In the genomic region with DNA sequence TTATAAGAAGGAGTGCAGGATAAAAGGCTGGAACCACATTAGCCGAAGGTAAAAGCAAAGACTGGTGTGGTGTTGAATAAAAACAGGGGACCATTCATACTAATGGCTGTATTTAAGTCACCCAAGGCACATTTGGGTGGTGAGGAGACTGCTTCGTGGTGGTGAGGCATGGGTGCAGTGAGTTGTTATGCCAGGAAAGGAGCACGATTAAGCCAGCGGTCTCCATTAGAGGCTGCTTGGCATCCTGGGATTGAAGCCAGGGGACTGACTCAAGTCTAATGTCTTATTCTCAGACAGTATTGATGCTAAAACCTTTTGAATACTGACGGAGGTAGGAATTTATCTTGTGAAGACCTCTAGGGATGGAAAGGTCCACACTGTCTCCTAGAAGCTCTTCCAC, we compare ENCODE assay signal across 10 cellular contexts. TPM values are rescaled to one million over a fixed set of nuclear protein-coding genes. Genes with fewer than 3 reads are reported as not detected.
DNase-seq lines count a peak whose midpoint lies in the region; ATAC-seq and TF ChIP-seq lines count a peak whose summit lies in the region.
"Had no signal": no experiment of that assay in that cellular context is flagged by ENCODE, and none has a peak within 500 bp of the region (broad histone marks: within the 10 kb centered on the region; RNA-seq: fewer than 3 reads in every experiment).

No MANE protein-coding gene starts in this region.

- no peaks in the 10 kb centered on the region for H3K27me3 Mint-ChIP-seq in progenitor cell of endocrine pancreas

- H3K36me3 ChIP-seq in DOHH2 (ENCODE audit: control insufficient read depth, low read length) = peaks cover 18% of the 10 kb centered on the region
- H3K36me3 ChIP-seq in psoas muscle (ENCODE audit: insufficient read depth in 1 of 2, low read depth in 1 of 2) = peaks cover 0 to 17% of the 10 kb centered on the region in 2 donors

- H3K9me3 Mint-ChIP-seq in progenitor cell of endocrine pancreas (ENCODE audit: low read depth) = peaks cover 10% of the 10 kb centered on the region
- H3K9me3 Mint-ChIP-seq: activated naive CD4-positive, alpha-beta T cell treated with anti-CD3 and anti-CD28 coated beads, Interleukin-2, amount 50 U/mL, for 72 hours had no signal

- intact Hi-C loops in dorsolateral prefrontal cortex (cut with DNase I) (no loop called here), psoas muscle (cut with DNase I) (no loop called here)

- H3K79me2 ChIP-seq in DOHH2 (ENCODE audit: control insufficient read depth, low read length) = peaks cover 15% of the 10 kb centered on the region

- DNase-seq in dorsolateral prefrontal cortex = no peak
- DNase-seq in psoas muscle = no peak
- DNase-seq in foreskin melanocyte = no peak
- DNase-seq in DMS 273 (lab: John Stamatoyannopoulos, UW; ENCODE audit: unreplicated experiment) = no peak
- no peak for DNase-seq in progenitor cell of endocrine pancreas (ENCODE audit: low spot score, unreplicated experiment)
- DNase-seq: PC-9 had no signal

- TF ChIP-seq CTCF in DOHH2 (IDR thresholded peaks at IDR 0.05; ENCODE audit: low read depth, low read length, poor library complexity, severe bottlenecking) = no peak
- TF ChIP-seq CTCF in dorsolateral prefrontal cortex (IDR thresholded peaks at IDR 0.05 in 54 of 56, conservative IDR thresholded peaks at IDR 0.05 in 2 of 56; ENCODE audit: low read depth in 1 of 56, partially characterized antibody in 56 of 56) = no peak
- TF ChIP-seq CTCF in psoas muscle (IDR thresholded peaks at IDR 0.05) = no peak
- TF ChIP-seq CTCF in progenitor cell of endocrine pancreas (IDR thresholded peaks at IDR 0.05; ENCODE audit: unreplicated experiment) = no peak

- no peaks in the 10 kb centered on the region for H4K20me1 ChIP-seq in DOHH2 (ENCODE audit: control insufficient read depth, insufficient read depth, low read depth, low read length)

- H3K36me3 Mint-ChIP-seq in progenitor cell of endocrine pancreas (ENCODE audit: insufficient read depth) = peaks cover 14% of the 10 kb centered on the region

- 36 to 64% (median 38%) methylated on average over 5 of the region's 5 CpGs for WGBS in psoas muscle, 3 donors

- H3K4me1 ChIP-seq in DOHH2 (ENCODE audit: control insufficient read depth, low read length) (peaks cover 56% of the 10 kb centered on the region), psoas muscle (peaks cover 37% of the 10 kb centered on the region)

- peak overlapping the region; percentile 74 for H3K4me2 ChIP-seq in DOHH2 (ENCODE audit: low read length)
- H3K4me2 ChIP-seq: PC-9 had no signal

- H3K9me3 ChIP-seq in DOHH2 (ENCODE audit: control insufficient read depth, insufficient read depth, low read length) = no peaks in the 10 kb centered on the region
- no peaks in the 10 kb centered on the region for H3K9me3 ChIP-seq in psoas muscle

- peak overlapping the region; percentile 63 for H3K4me3 ChIP-seq in DOHH2 (ENCODE audit: low read length)
- peak overlapping the region in 58 of 59 donors; percentile 2 to 60 (median 36) for H3K4me3 ChIP-seq in dorsolateral prefrontal cortex
- H3K4me3 ChIP-seq in psoas muscle = peak overlapping the region; percentile 42
- H3K4me3 ChIP-seq: PC-9 had no signal

- H3K4me3 Mint-ChIP-seq in progenitor cell of endocrine pancreas (ENCODE audit: low read depth) = no peak overlapping the region

- no peaks in the 10 kb centered on the region for H3K27me3 ChIP-seq in DOHH2 (ENCODE audit: control insufficient read depth, low read length)
- H3K27me3 ChIP-seq in dorsolateral prefrontal cortex = no peaks in the 10 kb centered on the region
- H3K27me3 ChIP-seq in psoas muscle (ENCODE audit: insufficient read depth in 3 of 3, low read length in 2 of 3) = no peaks in the 10 kb centered on the region

- ATAC-seq in HG02870 (IDR thresholded peaks at IDR 0.05; ENCODE audit: unreplicated experiment) (peak; percentile 4), psoas muscle (peak in 2 of 4 donors; percentile 39 to 45), HG03457 (IDR thresholded peaks at IDR 0.05; ENCODE audit: unreplicated experiment) (no peak)

- H3K27ac ChIP-seq in DOHH2 (ENCODE audit: low read depth, low read length) (peak overlapping the region; percentile 70), dorsolateral prefrontal cortex (peak overlapping the region in 55 of 59 donors; percentile 4 to 84 (median 64)), psoas muscle (no peak overlapping the region)
- H3K27ac ChIP-seq: PC-9 had no signal

- peaks cover under 1% of the 10 kb centered on the region for H3K4me1 Mint-ChIP-seq in progenitor cell of endocrine pancreas (ENCODE audit: low read depth)

- peaks cover 9% of the 10 kb centered on the region; the same call in 1 of the 2 replicates for H3F3A ChIP-seq in DOHH2 (ENCODE audit: control insufficient read depth, insufficient read depth)

- H3K9me2 ChIP-seq in DOHH2 (replicated peaks; ENCODE audit: control insufficient read depth, low read length) = no peaks in the 10 kb centered on the region

- H3K27ac Mint-ChIP-seq in progenitor cell of endocrine pancreas = no peak overlapping the region

RNA-seq across cellular contexts. Expression of a gene that starts 21.9 kb away (rescaled TPM):
- total RNA-seq in dorsolateral prefrontal cortex (100 to 1,000 TPM in 62 of 120 experiments, 10 to 100 TPM in 58; 63.2 to 136 (median 101) TPM), psoas muscle (100 to 1,000 TPM in 2 of 4 donors, 10 to 100 TPM in 2; 69.3 to 188 (median 111) TPM), progenitor cell of endocrine pancreas (45.9 and 50.5 TPM in 2 replicates)
- polyA plus RNA-seq in psoas muscle = 10 to 100 TPM; 23.5 to 68.0 (median 48.1) TPM
